18 cellular contexts compared by ENCODE assay signal in the genomic region with DNA sequence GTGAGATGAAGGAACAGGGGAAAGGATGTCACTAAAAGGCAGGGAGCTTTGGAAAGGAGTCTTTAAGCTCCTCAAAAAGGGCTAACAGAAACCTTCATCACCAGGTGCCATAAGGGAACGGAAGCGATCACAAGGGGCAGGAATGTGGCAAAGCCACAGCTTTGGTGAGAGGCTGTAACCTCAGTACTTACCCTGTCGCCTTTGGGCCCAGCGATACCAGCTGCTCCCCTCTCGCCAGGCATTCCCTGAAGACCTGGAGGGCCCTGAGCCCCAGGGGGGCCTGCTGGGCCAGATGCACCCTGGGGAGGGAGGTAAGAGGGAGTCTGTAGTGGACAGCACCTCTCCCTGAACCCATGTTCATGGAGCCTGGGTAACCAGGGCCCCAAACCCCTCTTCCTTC. TPM values are rescaled to one million over a fixed set of nuclear protein-coding genes. Genes with fewer than 3 reads are reported as not detected.
DNase-seq lines count a peak whose midpoint lies in the region; ATAC-seq, FAIRE-seq and TF ChIP-seq lines count a peak whose summit lies in the region.
"Had no signal": no experiment of that assay in that cellular context is flagged by ENCODE, and none has a peak within 500 bp of the region (broad histone marks: within the 10 kb centered on the region; RNA-seq: fewer than 3 reads in every experiment).

No MANE protein-coding gene starts in this region.

- ATAC-seq in activated B cell treated with CpG ODN at 0.5 μM for 24 hours (ENCODE audit: low read depth) = no peak
- no peak for ATAC-seq in GM19455 (IDR thresholded peaks at IDR 0.05; ENCODE audit: unreplicated experiment)
- no peak for ATAC-seq in GM21717 (IDR thresholded peaks at IDR 0.05; ENCODE audit: unreplicated experiment)
- ATAC-seq: GM12878 had no signal

- H3K4me1 ChIP-seq in neuronal stem cell (ENCODE audit: control insufficient read depth in 2 of 2, insufficient read depth in 1 of 2, low read depth in 1 of 2, low read length in 2 of 2) = no peaks in the 10 kb centered on the region
- H3K4me1 ChIP-seq: HAP-1 had no signal

- no peak overlapping the region for H2BK15ac ChIP-seq in neuronal stem cell (ENCODE audit: low read length)

- peak overlapping the region; percentile 43 for H2BK5ac ChIP-seq in neuronal stem cell (ENCODE audit: low read length)

- no peak overlapping the region for H3K4ac ChIP-seq in neuronal stem cell (ENCODE audit: low read length)

- no peaks in the 10 kb centered on the region for H3K36me3 Mint-ChIP-seq in activated B cell treated with CpG ODN at 0.5 μM for 24 hours (ENCODE audit: low read depth)
- H3K36me3 Mint-ChIP-seq: CD4-positive, alpha-beta memory T cell; IgD-negative memory B cell had no signal

- H3K9ac ChIP-seq in neuronal stem cell (ENCODE audit: low read depth, low read length, poor library complexity) = no peak overlapping the region

- H4K8ac ChIP-seq in neuronal stem cell (ENCODE audit: low read depth, low read length) = no peak overlapping the region

- H3K9me3 Mint-ChIP-seq in activated B cell treated with CpG ODN at 0.5 μM for 24 hours = no peaks in the 10 kb centered on the region
- H3K9me3 Mint-ChIP-seq: CD4-positive, alpha-beta memory T cell; IgD-negative memory B cell had no signal

- DNase-seq in NCI-H2107 treated with DMSO at 0.1 percent for 48 hours (lab: John Stamatoyannopoulos, UW; ENCODE audit: unreplicated experiment) (peak; percentile 22), NCI-H2107 (lab: John Stamatoyannopoulos, UW) (no peak), activated B cell treated with CpG ODN at 0.5 μM for 24 hours (peak; percentile 7), neuronal stem cell (ENCODE audit: low spot score) (no peak), H54 (ENCODE audit: insufficient read length, low spot score) (no peak), glomerular visceral epithelial cell (ENCODE audit: extremely low spot score) (no peak)
- DNase-seq: AML-193; C1 segment of cervical spinal cord; CD4-positive, alpha-beta memory T cell; DMS79; GOT3 had no signal

- H3K4me3 Mint-ChIP-seq in activated B cell treated with CpG ODN at 0.5 μM for 24 hours = no peak overlapping the region
- H3K4me3 Mint-ChIP-seq: CD4-positive, alpha-beta memory T cell; IgD-negative memory B cell had no signal

- peaks cover 2% of the 10 kb centered on the region for H3K4me1 Mint-ChIP-seq in activated B cell treated with CpG ODN at 0.5 μM for 24 hours
- H3K4me1 Mint-ChIP-seq: CD4-positive, alpha-beta memory T cell; IgD-negative memory B cell had no signal

- H3K27me3 Mint-ChIP-seq in activated B cell treated with CpG ODN at 0.5 μM for 24 hours = peaks cover 2% of the 10 kb centered on the region
- H3K27me3 Mint-ChIP-seq: CD4-positive, alpha-beta memory T cell had no signal

- TF ChIP-seq CTCF in activated B cell treated with CpG ODN at 0.5 μM for 24 hours (IDR thresholded peaks at IDR 0.05) = no peak

- no peak overlapping the region for H3K18ac ChIP-seq in neuronal stem cell (ENCODE audit: low read length)

- H3K36me3 ChIP-seq in neuronal stem cell (replicated peaks in 1 of 2; ENCODE audit: control insufficient read depth in 2 of 2, insufficient read depth in 2 of 2, low read length in 2 of 2) = peaks cover 98 to 100% of the 10 kb centered on the region in 2 donors

- no peak overlapping the region for H3K23ac ChIP-seq in neuronal stem cell (ENCODE audit: low read depth, low read length, poor library complexity)

- no peak overlapping the region for H3K14ac ChIP-seq in neuronal stem cell (ENCODE audit: low read length)

- TF ChIP-seq POLR2A in H54 (IDR thresholded peaks at IDR 0.05; ENCODE audit: low read depth, low read length) = no peak

- H4K91ac ChIP-seq in neuronal stem cell (ENCODE audit: low read depth, low read length, poor library complexity) = no peak overlapping the region

- H2AFZ ChIP-seq in neuronal stem cell (ENCODE audit: low read length) = no peak overlapping the region

- POLR2A ChIA-PET in activated B cell treated with CpG ODN at 0.5 μM for 24 hours (lab: Charles Lee) = no interaction called here

- H3K27ac ChIP-seq in neuronal stem cell (replicated peaks; ENCODE audit: low read length) = no peak overlapping the region
- H3K27ac ChIP-seq: 22Rv1 had no signal

- no peaks in the 10 kb centered on the region for H3K27me3 ChIP-seq in neuronal stem cell (ENCODE audit: control insufficient read depth in 3 of 3, insufficient read depth in 3 of 3, low read depth in 1 of 3, low read length in 3 of 3)

- no peak overlapping the region for H2BK120ac ChIP-seq in neuronal stem cell (ENCODE audit: low read depth, low read length)

- no peak overlapping the region for H3K4me2 ChIP-seq in neuronal stem cell (ENCODE audit: insufficient read depth, low read length, poor library complexity, severe bottlenecking)

- WGBS in neuronal stem cell (ENCODE audit: extremely low coverage in 2 of 2, insufficient read length in 2 of 2, insufficient replicate concordance in 1 of 2), 2 donors = no CpG with 5 or more reads among the region's 5 CpGs

- no peak overlapping the region for H3K27ac Mint-ChIP-seq in activated B cell treated with CpG ODN at 0.5 μM for 24 hours
- H3K27ac Mint-ChIP-seq: IgD-negative memory B cell had no signal

- H3K9me3 ChIP-seq in neuronal stem cell (replicated peaks in 1 of 2; ENCODE audit: control insufficient read depth in 2 of 2, insufficient read depth in 1 of 2, low read depth in 1 of 2, low read length in 2 of 2) = peaks cover 0 to 2% of the 10 kb centered on the region in 2 donors
- H3K9me3 ChIP-seq: HAP-1 had no signal

- H3K4me3 ChIP-seq in neuronal stem cell (ENCODE audit: low read length in 2 of 2) = no peak overlapping the region
- H3K4me3 ChIP-seq: GM12878, HAP-1 had no signal

- no peak overlapping the region for H2AK5ac ChIP-seq in neuronal stem cell (ENCODE audit: low read depth, low read length)

- intact Hi-C loops in activated B cell treated with CpG ODN at 0.5 μM for 24 hours (cut with micrococcal nuclease) = no loop called here

- CTCF ChIA-PET in activated B cell treated with CpG ODN at 0.5 μM for 24 hours (lab: Charles Lee) = no interaction called here

- no peak for FAIRE-seq in H54 (lab: Jason Lieb, UNC)
- FAIRE-seq: GM12878, GM18507 had no signal

- H2BK12ac ChIP-seq in neuronal stem cell (ENCODE audit: low read length) = no peak overlapping the region

- peaks cover 5% of the 10 kb centered on the region for H3K79me1 ChIP-seq in neuronal stem cell (ENCODE audit: low read depth, low read length)

RNA-seq across cellular contexts. Expression of a gene that starts 18.9 kb away (rescaled TPM):
- total RNA-seq in activated B cell treated with CpG ODN at 0.5 μM for 24 hours = 24.5 and 31.3 TPM in 2 replicates
- polyA plus RNA-seq in neuronal stem cell (2013, experiment 1 of 2) = 71.6 TPM
- 70.1 TPM for polyA plus RNA-seq in neuronal stem cell (2013, experiment 2 of 2)

RNA-seq across cellular contexts. Expression of a gene that starts 22.0 kb away (rescaled TPM):
- not detected in 2 replicates for total RNA-seq in activated B cell treated with CpG ODN at 0.5 μM for 24 hours
- 481 TPM for polyA plus RNA-seq in neuronal stem cell (2013, experiment 1 of 2)
- polyA plus RNA-seq in neuronal stem cell (2013, experiment 2 of 2) = 461 TPM
- total RNA-seq: CD4-positive, alpha-beta memory T cell had no signal
- polyA plus RNA-seq: CD4-positive, alpha-beta memory T cell; IgD-negative memory B cell had no signal

Comparison
In these comparisons a context has a peak if more than half of its experiments do, and no peak if none do; other contexts are left out.
1. DNase-seq: peak in NCI-H2107 treated with DMSO at 0.1 percent for 48 hours (single experiment) and activated B cell treated with CpG ODN at 0.5 μM for 24 hours (single experiment); none in NCI-H2107 (single experiment), neuronal stem cell (single experiment), H54 (single experiment) and glomerular visceral epithelial cell (single experiment).